Comparison of ENCODE assay signal across 1 cellular context in the genomic region with DNA sequence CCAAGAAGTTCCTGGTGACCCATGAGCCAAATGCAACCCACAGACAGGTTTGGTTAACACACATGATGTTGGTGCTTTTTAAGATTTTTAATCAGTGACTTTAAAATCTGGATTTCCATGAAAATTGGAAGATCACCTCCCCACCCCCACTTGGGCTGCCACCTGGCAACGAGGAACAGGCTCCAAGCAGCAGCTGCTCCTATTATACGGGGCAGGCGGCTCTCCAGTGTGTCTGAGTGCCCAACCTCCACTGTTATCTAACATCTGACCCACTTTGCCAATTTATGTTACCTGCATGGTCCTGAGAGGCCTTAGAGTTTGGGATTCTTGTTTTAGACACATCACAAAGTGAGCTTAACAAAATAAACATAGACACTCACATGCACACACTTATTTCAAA.
TF ChIP-seq lines count a peak whose summit lies in the region.

No MANE protein-coding gene starts in this region.

TF ChIP-seq in K562, 482 proteins besides CTCF, POLR2A, EP300 and RAD21 (continued from another document):
- TF ChIP-seq, protein P1, sequence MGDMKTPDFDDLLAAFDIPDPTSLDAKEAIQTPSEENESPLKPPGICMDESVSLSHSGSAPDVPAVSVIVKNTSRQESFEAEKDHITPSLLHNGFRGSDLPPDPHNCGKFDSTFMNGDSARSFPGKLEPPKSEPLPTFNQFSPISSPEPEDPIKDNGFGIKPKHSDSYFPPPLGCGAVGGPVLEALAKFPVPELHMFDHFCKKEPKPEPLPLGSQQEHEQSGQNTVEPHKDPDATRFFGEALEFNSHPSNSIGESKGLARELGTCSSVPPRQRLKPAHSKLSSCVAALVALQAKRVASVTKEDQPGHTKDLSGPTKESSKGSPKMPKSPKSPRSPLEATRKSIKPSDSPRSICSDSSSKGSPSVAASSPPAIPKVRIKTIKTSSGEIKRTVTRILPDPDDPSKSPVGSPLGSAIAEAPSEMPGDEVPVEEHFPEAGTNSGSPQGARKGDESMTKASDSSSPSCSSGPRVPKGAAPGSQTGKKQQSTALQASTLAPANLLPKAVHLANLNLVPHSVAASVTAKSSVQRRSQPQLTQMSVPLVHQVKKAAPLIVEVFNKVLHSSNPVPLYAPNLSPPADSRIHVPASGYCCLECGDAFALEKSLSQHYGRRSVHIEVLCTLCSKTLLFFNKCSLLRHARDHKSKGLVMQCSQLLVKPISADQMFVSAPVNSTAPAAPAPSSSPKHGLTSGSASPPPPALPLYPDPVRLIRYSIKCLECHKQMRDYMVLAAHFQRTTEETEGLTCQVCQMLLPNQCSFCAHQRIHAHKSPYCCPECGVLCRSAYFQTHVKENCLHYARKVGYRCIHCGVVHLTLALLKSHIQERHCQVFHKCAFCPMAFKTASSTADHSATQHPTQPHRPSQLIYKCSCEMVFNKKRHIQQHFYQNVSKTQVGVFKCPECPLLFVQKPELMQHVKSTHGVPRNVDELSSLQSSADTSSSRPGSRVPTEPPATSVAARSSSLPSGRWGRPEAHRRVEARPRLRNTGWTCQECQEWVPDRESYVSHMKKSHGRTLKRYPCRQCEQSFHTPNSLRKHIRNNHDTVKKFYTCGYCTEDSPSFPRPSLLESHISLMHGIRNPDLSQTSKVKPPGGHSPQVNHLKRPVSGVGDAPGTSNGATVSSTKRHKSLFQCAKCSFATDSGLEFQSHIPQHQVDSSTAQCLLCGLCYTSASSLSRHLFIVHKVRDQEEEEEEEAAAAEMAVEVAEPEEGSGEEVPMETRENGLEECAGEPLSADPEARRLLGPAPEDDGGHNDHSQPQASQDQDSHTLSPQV (IDR thresholded peaks at IDR 0.05): peak; percentile 54; the same call in 1 of the 2 replicates
- TF ChIP-seq, protein P2, sequence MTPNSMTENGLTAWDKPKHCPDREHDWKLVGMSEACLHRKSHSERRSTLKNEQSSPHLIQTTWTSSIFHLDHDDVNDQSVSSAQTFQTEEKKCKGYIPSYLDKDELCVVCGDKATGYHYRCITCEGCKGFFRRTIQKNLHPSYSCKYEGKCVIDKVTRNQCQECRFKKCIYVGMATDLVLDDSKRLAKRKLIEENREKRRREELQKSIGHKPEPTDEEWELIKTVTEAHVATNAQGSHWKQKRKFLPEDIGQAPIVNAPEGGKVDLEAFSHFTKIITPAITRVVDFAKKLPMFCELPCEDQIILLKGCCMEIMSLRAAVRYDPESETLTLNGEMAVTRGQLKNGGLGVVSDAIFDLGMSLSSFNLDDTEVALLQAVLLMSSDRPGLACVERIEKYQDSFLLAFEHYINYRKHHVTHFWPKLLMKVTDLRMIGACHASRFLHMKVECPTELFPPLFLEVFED (CRISPR knock-in tag; conservative IDR thresholded peaks at IDR 0.05): no peak
- TF ChIP-seq SIN3B (IDR thresholded peaks at IDR 0.05; ENCODE audit: low read depth): no peak
